1 cellular context compared by ENCODE assay signal in the genomic region with DNA sequence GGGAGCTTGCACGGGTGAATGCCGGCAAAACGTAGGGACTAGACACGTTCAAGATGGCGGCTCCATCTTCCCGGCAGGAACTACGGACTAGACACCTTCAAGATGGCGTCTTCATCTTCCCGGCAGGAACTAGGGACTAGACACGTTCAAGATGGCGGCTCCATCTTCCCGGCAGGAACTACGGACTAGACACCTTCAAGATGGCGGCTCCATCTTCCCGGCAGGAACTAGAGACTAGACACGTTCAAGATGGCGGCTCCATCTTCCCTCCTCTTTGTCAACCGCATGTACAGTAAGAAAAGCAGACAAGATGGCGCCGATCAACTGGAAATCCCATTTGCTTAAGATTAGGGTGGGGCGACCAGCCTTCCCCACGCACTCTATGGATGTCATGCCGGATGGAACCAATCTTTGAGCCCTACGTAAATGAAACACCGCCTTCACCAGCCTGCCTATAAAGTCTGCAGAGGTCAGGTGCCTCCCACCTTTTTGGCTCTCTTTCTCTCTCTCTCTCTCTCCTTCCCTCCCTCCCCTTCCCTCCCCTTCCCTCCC.
TF ChIP-seq lines count a peak whose summit lies in the region.

No MANE protein-coding gene starts in this region.

TF ChIP-seq in HEK293, 187 proteins besides CTCF, POLR2A, EP300 and RAD21 (continued from another document and continues in another):
- TF ChIP-seq, protein P1, sequence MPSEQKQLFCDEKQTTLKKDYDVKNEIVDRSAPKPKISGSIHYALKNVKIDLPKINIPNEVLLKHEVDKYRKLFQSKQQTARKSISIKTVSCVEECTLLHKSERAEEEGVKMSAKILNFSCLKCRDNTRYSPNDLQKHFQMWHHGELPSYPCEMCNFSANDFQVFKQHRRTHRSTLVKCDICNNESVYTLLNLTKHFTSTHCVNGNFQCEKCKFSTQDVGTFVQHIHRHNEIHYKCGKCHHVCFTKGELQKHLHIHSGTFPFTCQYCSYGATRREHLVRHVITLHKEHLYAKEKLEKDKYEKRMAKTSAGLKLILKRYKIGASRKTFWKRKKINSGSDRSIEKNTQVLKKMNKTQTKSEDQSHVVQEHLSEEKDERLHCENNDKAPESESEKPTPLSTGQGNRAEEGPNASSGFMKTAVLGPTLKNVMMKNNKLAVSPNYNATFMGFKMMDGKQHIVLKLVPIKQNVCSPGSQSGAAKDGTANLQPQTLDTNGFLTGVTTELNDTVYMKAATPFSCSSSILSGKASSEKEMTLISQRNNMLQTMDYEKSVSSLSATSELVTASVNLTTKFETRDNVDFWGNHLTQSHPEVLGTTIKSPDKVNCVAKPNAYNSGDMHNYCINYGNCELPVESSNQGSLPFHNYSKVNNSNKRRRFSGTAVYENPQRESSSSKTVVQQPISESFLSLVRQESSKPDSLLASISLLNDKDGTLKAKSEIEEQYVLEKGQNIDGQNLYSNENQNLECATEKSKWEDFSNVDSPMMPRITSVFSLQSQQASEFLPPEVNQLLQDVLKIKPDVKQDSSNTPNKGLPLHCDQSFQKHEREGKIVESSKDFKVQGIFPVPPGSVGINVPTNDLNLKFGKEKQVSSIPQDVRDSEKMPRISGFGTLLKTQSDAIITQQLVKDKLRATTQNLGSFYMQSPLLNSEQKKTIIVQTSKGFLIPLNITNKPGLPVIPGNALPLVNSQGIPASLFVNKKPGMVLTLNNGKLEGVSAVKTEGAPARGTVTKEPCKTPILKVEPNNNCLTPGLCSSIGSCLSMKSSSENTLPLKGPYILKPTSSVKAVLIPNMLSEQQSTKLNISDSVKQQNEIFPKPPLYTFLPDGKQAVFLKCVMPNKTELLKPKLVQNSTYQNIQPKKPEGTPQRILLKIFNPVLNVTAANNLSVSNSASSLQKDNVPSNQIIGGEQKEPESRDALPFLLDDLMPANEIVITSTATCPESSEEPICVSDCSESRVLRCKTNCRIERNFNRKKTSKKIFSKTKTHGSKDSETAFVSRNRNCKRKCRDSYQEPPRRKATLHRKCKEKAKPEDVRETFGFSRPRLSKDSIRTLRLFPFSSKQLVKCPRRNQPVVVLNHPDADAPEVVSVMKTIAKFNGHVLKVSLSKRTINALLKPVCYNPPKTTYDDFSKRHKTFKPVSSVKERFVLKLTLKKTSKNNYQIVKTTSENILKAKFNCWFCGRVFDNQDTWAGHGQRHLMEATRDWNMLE (tag by site-specific recombination; conservative IDR thresholded peaks at IDR 0.05; ENCODE audit: low read depth), result peak; percentile 82
- TF ChIP-seq, protein P2, sequence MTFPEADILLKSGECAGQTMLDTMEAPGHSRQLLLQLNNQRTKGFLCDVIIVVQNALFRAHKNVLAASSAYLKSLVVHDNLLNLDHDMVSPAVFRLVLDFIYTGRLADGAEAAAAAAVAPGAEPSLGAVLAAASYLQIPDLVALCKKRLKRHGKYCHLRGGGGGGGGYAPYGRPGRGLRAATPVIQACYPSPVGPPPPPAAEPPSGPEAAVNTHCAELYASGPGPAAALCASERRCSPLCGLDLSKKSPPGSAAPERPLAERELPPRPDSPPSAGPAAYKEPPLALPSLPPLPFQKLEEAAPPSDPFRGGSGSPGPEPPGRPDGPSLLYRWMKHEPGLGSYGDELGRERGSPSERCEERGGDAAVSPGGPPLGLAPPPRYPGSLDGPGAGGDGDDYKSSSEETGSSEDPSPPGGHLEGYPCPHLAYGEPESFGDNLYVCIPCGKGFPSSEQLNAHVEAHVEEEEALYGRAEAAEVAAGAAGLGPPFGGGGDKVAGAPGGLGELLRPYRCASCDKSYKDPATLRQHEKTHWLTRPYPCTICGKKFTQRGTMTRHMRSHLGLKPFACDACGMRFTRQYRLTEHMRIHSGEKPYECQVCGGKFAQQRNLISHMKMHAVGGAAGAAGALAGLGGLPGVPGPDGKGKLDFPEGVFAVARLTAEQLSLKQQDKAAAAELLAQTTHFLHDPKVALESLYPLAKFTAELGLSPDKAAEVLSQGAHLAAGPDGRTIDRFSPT (tag by site-specific recombination; IDR thresholded peaks at IDR 0.05), result no peak
- TF ChIP-seq ZNF426 (tag by site-specific recombination; IDR thresholded peaks at IDR 0.05) (no peak), ZBTB8A (tag by site-specific recombination; IDR thresholded peaks at IDR 0.05) (no peak), ZNF324 (tag by site-specific recombination; IDR thresholded peaks at IDR 0.05) (no peak), ZNF76 (tag by site-specific recombination; IDR thresholded peaks at IDR 0.05; ENCODE audit: borderline replicate concordance, low read depth) (peak; percentile 47; the same call in 1 of the 2 replicates), ZNF354C (tag by site-specific recombination; IDR thresholded peaks at IDR 0.05; ENCODE audit: borderline replicate concordance, low read depth) (no peak), GFI1B (tag by site-specific recombination; IDR thresholded peaks at IDR 0.05) (no peak), ZNF133 (tag by site-specific recombination; IDR thresholded peaks at IDR 0.05) (no peak), ZNF629 (tag by site-specific recombination; IDR thresholded peaks at IDR 0.05) (peak; percentile 29; the same call in 1 of the 2 replicates), GLIS1 (tag by site-specific recombination; IDR thresholded peaks at IDR 0.05) (no peak), YY2 (tag by site-specific recombination; IDR thresholded peaks at IDR 0.05) (no peak), ZNF2 (tag by site-specific recombination; IDR thresholded peaks at IDR 0.05) (no peak), TRIM28 (IDR thresholded peaks at IDR 0.05; ENCODE audit: borderline replicate concordance, low read length) (peak; percentile 94), BCL11B (tag by site-specific recombination; IDR thresholded peaks at IDR 0.05; ENCODE audit: low read depth) (no peak), ZNF610 (tag by site-specific recombination; IDR thresholded peaks at IDR 0.05; ENCODE audit: borderline replicate concordance) (no peak), ZNF596 (tag by site-specific recombination; IDR thresholded peaks at IDR 0.05) (no peak), ZNF391 (tag by site-specific recombination; IDR thresholded peaks at IDR 0.05; ENCODE audit: borderline replicate concordance, low read depth) (no peak), SP2 (tag by site-specific recombination; IDR thresholded peaks at IDR 0.05) (peak; percentile 72), ZNF16 (tag by site-specific recombination; IDR thresholded peaks at IDR 0.05; ENCODE audit: low read depth) (no peak), ZNF366 (tag by site-specific recombination; conservative IDR thresholded peaks at IDR 0.05) (no peak), ZBTB20 (tag by site-specific recombination; IDR thresholded peaks at IDR 0.05) (no peak), ZNF175 (tag by site-specific recombination; IDR thresholded peaks at IDR 0.05) (no peak), ZBTB17 (tag by site-specific recombination; IDR thresholded peaks at IDR 0.05) (peak; percentile 44; the same call in 1 of the 2 replicates), SCRT2 (tag by site-specific recombination; IDR thresholded peaks at IDR 0.05) (no peak), ZNF155 (tag by site-specific recombination; IDR thresholded peaks at IDR 0.05) (no peak), YY1 (tag by site-specific recombination; IDR thresholded peaks at IDR 0.05) (peak; percentile 85; the same call in 1 of the 2 replicates), ZNF138 (tag by site-specific recombination; IDR thresholded peaks at IDR 0.05; ENCODE audit: borderline replicate concordance) (no peak), ZBTB48 (tag by site-specific recombination; IDR thresholded peaks at IDR 0.05) (no peak), ZXDB (tag by site-specific recombination; IDR thresholded peaks at IDR 0.05) (0 out of 2 replicates have a peak, but pooled peaks have one; percentile 28), ZNF146 (tag by site-specific recombination; IDR thresholded peaks at IDR 0.05) (no peak)
- TF ChIP-seq, protein P3, sequence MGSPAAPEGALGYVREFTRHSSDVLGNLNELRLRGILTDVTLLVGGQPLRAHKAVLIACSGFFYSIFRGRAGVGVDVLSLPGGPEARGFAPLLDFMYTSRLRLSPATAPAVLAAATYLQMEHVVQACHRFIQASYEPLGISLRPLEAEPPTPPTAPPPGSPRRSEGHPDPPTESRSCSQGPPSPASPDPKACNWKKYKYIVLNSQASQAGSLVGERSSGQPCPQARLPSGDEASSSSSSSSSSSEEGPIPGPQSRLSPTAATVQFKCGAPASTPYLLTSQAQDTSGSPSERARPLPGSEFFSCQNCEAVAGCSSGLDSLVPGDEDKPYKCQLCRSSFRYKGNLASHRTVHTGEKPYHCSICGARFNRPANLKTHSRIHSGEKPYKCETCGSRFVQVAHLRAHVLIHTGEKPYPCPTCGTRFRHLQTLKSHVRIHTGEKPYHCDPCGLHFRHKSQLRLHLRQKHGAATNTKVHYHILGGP (tag by site-specific recombination; IDR thresholded peaks at IDR 0.05), result no peak
- TF ChIP-seq, protein P4, sequence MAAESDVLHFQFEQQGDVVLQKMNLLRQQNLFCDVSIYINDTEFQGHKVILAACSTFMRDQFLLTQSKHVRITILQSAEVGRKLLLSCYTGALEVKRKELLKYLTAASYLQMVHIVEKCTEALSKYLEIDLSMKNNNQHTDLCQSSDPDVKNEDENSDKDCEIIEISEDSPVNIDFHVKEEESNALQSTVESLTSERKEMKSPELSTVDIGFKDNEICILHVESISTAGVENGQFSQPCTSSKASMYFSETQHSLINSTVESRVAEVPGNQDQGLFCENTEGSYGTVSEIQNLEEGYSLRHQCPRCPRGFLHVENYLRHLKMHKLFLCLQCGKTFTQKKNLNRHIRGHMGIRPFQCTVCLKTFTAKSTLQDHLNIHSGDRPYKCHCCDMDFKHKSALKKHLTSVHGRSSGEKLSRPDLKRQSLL (tag by site-specific recombination; IDR thresholded peaks at IDR 0.05), result peak; percentile 51; the same call in 1 of the 2 replicates
- TF ChIP-seq, protein P5, sequence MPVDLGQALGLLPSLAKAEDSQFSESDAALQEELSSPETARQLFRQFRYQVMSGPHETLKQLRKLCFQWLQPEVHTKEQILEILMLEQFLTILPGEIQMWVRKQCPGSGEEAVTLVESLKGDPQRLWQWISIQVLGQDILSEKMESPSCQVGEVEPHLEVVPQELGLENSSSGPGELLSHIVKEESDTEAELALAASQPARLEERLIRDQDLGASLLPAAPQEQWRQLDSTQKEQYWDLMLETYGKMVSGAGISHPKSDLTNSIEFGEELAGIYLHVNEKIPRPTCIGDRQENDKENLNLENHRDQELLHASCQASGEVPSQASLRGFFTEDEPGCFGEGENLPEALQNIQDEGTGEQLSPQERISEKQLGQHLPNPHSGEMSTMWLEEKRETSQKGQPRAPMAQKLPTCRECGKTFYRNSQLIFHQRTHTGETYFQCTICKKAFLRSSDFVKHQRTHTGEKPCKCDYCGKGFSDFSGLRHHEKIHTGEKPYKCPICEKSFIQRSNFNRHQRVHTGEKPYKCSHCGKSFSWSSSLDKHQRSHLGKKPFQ (tag by site-specific recombination; IDR thresholded peaks at IDR 0.05), result no peak
- TF ChIP-seq, protein P6, sequence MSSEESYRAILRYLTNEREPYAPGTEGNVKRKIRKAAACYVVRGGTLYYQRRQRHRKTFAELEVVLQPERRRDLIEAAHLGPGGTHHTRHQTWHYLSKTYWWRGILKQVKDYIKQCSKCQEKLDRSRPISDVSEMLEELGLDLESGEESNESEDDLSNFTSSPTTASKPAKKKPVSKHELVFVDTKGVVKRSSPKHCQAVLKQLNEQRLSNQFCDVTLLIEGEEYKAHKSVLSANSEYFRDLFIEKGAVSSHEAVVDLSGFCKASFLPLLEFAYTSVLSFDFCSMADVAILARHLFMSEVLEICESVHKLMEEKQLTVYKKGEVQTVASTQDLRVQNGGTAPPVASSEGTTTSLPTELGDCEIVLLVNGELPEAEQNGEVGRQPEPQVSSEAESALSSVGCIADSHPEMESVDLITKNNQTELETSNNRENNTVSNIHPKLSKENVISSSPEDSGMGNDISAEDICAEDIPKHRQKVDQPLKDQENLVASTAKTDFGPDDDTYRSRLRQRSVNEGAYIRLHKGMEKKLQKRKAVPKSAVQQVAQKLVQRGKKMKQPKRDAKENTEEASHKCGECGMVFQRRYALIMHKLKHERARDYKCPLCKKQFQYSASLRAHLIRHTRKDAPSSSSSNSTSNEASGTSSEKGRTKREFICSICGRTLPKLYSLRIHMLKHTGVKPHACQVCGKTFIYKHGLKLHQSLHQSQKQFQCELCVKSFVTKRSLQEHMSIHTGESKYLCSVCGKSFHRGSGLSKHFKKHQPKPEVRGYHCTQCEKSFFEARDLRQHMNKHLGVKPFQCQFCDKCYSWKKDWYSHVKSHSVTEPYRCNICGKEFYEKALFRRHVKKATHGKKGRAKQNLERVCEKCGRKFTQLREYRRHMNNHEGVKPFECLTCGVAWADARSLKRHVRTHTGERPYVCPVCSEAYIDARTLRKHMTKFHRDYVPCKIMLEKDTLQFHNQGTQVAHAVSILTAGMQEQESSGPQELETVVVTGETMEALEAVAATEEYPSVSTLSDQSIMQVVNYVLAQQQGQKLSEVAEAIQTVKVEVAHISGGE (tag by site-specific recombination; conservative IDR thresholded peaks at IDR 0.05; ENCODE audit: low read depth), result peak; percentile 36; the same call in 1 of the 2 replicates
- TF ChIP-seq, protein P7, sequence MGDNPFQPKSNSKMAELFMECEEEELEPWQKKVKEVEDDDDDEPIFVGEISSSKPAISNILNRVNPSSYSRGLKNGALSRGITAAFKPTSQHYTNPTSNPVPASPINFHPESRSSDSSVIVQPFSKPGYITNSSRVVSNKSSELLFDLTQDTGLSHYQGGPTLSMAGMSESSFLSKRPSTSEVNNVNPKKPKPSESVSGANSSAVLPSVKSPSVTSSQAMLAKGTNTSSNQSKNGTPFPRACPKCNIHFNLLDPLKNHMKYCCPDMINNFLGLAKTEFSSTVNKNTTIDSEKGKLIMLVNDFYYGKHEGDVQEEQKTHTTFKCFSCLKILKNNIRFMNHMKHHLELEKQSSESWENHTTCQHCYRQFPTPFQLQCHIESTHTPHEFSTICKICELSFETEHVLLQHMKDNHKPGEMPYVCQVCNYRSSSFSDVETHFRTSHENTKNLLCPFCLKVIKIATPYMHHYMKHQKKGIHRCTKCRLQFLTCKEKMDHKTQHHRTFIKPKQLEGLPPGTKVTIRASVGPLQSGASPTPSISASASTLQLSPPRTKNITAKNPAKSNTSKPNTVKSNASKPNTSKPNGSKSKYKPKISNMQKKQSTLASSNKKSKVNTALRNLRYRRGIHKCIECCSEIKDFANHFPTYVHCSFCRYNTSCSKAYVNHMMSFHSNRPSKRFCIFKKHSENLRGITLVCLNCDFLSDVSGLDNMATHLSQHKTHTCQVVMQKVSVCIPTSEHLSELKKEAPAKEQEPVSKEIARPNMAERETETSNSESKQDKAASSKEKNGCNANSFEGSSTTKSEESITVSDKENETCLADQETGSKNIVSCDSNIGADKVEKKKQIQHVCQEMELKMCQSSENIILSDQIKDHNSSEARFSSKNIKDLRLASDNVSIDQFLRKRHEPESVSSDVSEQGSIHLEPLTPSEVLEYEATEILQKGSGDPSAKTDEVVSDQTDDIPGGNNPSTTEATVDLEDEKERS (tag by site-specific recombination; IDR thresholded peaks at IDR 0.05), result peak; percentile 65; the same call in 1 of the 2 replicates
